15 cellular contexts compared by ENCODE assay signal in the genomic region with DNA sequence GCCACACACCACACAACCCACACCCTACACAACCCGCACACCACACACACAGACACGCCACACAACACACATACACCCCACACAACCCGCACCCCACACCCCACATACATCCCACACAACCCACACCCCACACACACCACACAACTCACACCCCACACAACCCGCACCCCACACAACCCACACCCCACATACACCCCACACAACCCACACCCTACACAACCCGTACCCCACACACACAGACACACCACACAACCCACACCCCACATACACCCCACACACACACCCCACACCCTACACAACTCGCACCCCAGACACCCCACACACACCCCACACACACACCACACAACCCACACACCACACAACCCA.
A peak's percentile ranks its signal among the peaks of the same experiment; 100 is the strongest.
DNase-seq lines count a peak whose midpoint lies in the region; ATAC-seq and TF ChIP-seq lines count a peak whose summit lies in the region.
"Had no signal": no experiment of that assay in that cellular context is flagged by ENCODE, and none has a peak within 500 bp of the region (broad histone marks: within the 10 kb centered on the region; RNA-seq: fewer than 3 reads in every experiment).

No MANE protein-coding gene starts in this region.

- H3K9me3 ChIP-seq in BLaER1 treated with 17β-estradiol and CSF1 and Interleukin-3, amounts not matched to agents 10 nM and 100 nM (replicated peaks in 1 of 11), result peaks cover 0 to 15% (median 5%) of the 10 kb centered on the region in 11 experiments; a peak in 12 of 22 replicates
- H3K9me3 ChIP-seq in HCT116 (ENCODE audit: control insufficient read depth in 1 of 2, insufficient read depth in 1 of 2, low read depth in 1 of 2, low read length in 2 of 2) (peaks cover 0 to 9% of the 10 kb centered on the region in 2 experiments; a peak in 2 of 4 replicates), neural cell (ENCODE audit: low read length) (no peaks in the 10 kb centered on the region), right atrium auricular region (no peaks in the 10 kb centered on the region)
- H3K9me3 ChIP-seq: suprapubic skin, vagina had no signal

- peaks cover 0 to 11% (median 0%) of the 10 kb centered on the region in 11 experiments; a peak in 3 of 22 replicates for H3K27me3 ChIP-seq in BLaER1 treated with 17β-estradiol and CSF1 and Interleukin-3, amounts not matched to agents 10 nM and 100 nM
- H3K27me3 ChIP-seq in HCT116 (ENCODE audit: insufficient read depth, low read length), result peaks cover 8% of the 10 kb centered on the region; the same call in 1 of the 2 replicates
- H3K27me3 ChIP-seq in neural cell (ENCODE audit: insufficient read depth, low read depth, low read length), result no peaks in the 10 kb centered on the region
- H3K27me3 ChIP-seq in right atrium auricular region, result no peaks in the 10 kb centered on the region
- H3K27me3 ChIP-seq: vagina had no signal

- peak overlapping the region in 9 of 11 experiments; percentile 54 to 83 (median 72); a peak in 16 of 22 replicates for H3K9ac ChIP-seq in BLaER1 treated with 17β-estradiol and CSF1 and Interleukin-3, amounts not matched to agents 10 nM and 100 nM
- H3K9ac ChIP-seq in HCT116 (ENCODE audit: low read length), result peak overlapping the region; percentile 0; the same call in 1 of the 2 replicates
- no peak overlapping the region for H3K9ac ChIP-seq in neural cell (ENCODE audit: low read length)

- peak overlapping the region in 9 of 11 experiments; percentile 66 to 98 (median 93); a peak in 19 of 22 replicates for H3K27ac ChIP-seq in BLaER1 treated with 17β-estradiol and CSF1 and Interleukin-3, amounts not matched to agents 10 nM and 100 nM
- peak overlapping the region; percentile 33; the same call in 1 of the 2 replicates for H3K27ac ChIP-seq in HCT116 (ENCODE audit: low read depth, low read length)
- H3K27ac ChIP-seq in neural cell (ENCODE audit: low read length), result peak overlapping the region; percentile 20
- no peak overlapping the region for H3K27ac ChIP-seq in right atrium auricular region
- H3K27ac ChIP-seq: brain microvascular endothelial cell, suprapubic skin, vagina had no signal

- no peaks in the 10 kb centered on the region for H3K9me3 Mint-ChIP-seq in central memory CD8-positive, alpha-beta T cell

- BruUV-seq in HCT116 (replicated peaks; lab: Mats Ljungman, UMichigan), result no TSS peak

- H3K27ac Mint-ChIP-seq in central memory CD8-positive, alpha-beta T cell (ENCODE audit: low read depth), result peak overlapping the region; percentile 48

- ATAC-seq in HCT116, result no peak
- no peak for ATAC-seq in central memory CD8-positive, alpha-beta T cell (replicated peaks; ENCODE audit: extremely low read depth, poor library complexity, severe bottlenecking)

- H3K4me1 Mint-ChIP-seq in central memory CD8-positive, alpha-beta T cell, result peaks cover 5% of the 10 kb centered on the region

- DNase-seq in HCT116 (ENCODE audit: low read depth, low spot score) (no peak), GM13977 (ENCODE audit: low spot score) (no peak), right atrium auricular region (ENCODE audit: low spot score) (no peak), NOMO-1 treated with DMSO at 0.1 percent for 48 hours (lab: John Stamatoyannopoulos, UW; ENCODE audit: unreplicated experiment) (no peak)
- no peak for DNase-seq in central memory CD8-positive, alpha-beta T cell (ENCODE audit: low spot score in 2 of 2)
- DNase-seq: activated CD4-positive, CD25-positive, alpha-beta regulatory T cell treated with anti-CD3 and anti-CD28 coated beads, Interleukin-2, amount 50 U/mL, for 72 hours; KG1; NCI-H1436 treated with DMSO at 0.1 percent for 48 hours; NCI-H510A treated with DMSO at 0.1 percent for 48 hours had no signal

- RAD21 ChIA-PET in HCT116 (lab: Charles Lee; ENCODE audit: low non-redundant PET in 1 of 2, low total read pairs in 2 of 2, uncharacterized antibody in 2 of 2, unreplicated experiment in 2 of 2), result no interaction called here

- peak overlapping the region in 10 of 11 experiments; percentile 25 to 83 (median 72); a peak in 18 of 22 replicates for H3K4me2 ChIP-seq in BLaER1 treated with 17β-estradiol and CSF1 and Interleukin-3, amounts not matched to agents 10 nM and 100 nM
- H3K4me2 ChIP-seq in HCT116 (ENCODE audit: low read length) (peak overlapping the region; percentile 44), neural cell (ENCODE audit: low read length) (no peak overlapping the region)

- no peaks in the 10 kb centered on the region for H3F3A ChIP-seq in neural cell (ENCODE audit: insufficient read depth, low read length, poor library complexity, severe bottlenecking)

- H3K36me3 ChIP-seq in BLaER1 treated with 17β-estradiol and CSF1 and Interleukin-3, amounts not matched to agents 10 nM and 100 nM, result no peaks in the 10 kb centered on the region
- H3K36me3 ChIP-seq in HCT116 (ENCODE audit: control insufficient read depth in 1 of 2, insufficient read depth in 2 of 2, low read length in 2 of 2), result no peaks in the 10 kb centered on the region
- H3K36me3 ChIP-seq in neural cell (ENCODE audit: insufficient read depth, low read length), result no peaks in the 10 kb centered on the region
- H3K36me3 ChIP-seq in right atrium auricular region, result no peaks in the 10 kb centered on the region
- H3K36me3 ChIP-seq: brain microvascular endothelial cell, suprapubic skin, vagina had no signal

- no peaks in the 10 kb centered on the region for H4K20me1 ChIP-seq in BLaER1 treated with 17β-estradiol and CSF1 and Interleukin-3, amounts not matched to agents 10 nM and 100 nM
- no peaks in the 10 kb centered on the region for H4K20me1 ChIP-seq in HCT116 (ENCODE audit: insufficient read depth)
- H4K20me1 ChIP-seq in neural cell (ENCODE audit: insufficient read depth), result no peaks in the 10 kb centered on the region

- POLR2A ChIA-PET in HCT116 (lab: Charles Lee), result no interaction called here

- in situ Hi-C loops in GM13977 (cut with MboI; ENCODE audit: low pct_unique_long_range_greater_than_20kb, low sequenced_read_pairs, unreplicated experiment), result no loop called here

- peaks cover 8% of the 10 kb centered on the region for H3K27me3 Mint-ChIP-seq in central memory CD8-positive, alpha-beta T cell

- no peaks in the 10 kb centered on the region for H3K79me2 ChIP-seq in HCT116 (ENCODE audit: insufficient read depth, low read length)
- no peaks in the 10 kb centered on the region for H3K79me2 ChIP-seq in neural cell (replicated peaks; ENCODE audit: insufficient read depth, low read length)

- TF ChIP-seq RAD21 in HCT116 (IDR thresholded peaks at IDR 0.05; ENCODE audit: low read depth) (no peak), neural cell (conservative IDR thresholded peaks at IDR 0.05) (no peak)

- peaks cover 2% of the 10 kb centered on the region for H3K36me3 Mint-ChIP-seq in central memory CD8-positive, alpha-beta T cell (ENCODE audit: insufficient read depth)
- H3K36me3 Mint-ChIP-seq: activated CD8-positive, alpha-beta memory T cell treated with anti-CD3 and anti-CD28 coated beads, Interleukin-2, amount 10 ng/mL, durations not matched to agents 7 days and 5 days had no signal

- H3K9me2 ChIP-seq in HCT116 (ENCODE audit: insufficient read depth) (no peaks in the 10 kb centered on the region), neural cell (ENCODE audit: insufficient read depth, low read length) (no peaks in the 10 kb centered on the region)

- no peak for TF ChIP-seq CTCF in HCT116 (IDR thresholded peaks at IDR 0.05 in 2 of 3, conservative IDR thresholded peaks at IDR 0.05 in 1 of 3; ENCODE audit: borderline replicate concordance in 1 of 3, insufficient read depth in 1 of 3, low read depth in 2 of 3, low read length in 2 of 3)
- TF ChIP-seq CTCF in neural cell (IDR thresholded peaks at IDR 0.05; ENCODE audit: poor library complexity, severe bottlenecking), result no peak
- TF ChIP-seq CTCF in GM13977 (IDR thresholded peaks at IDR 0.05; ENCODE audit: extremely low read depth, insufficient read depth, missing control alignments), result no peak
- no peak for TF ChIP-seq CTCF in right atrium auricular region (IDR thresholded peaks at IDR 0.05)

- H3K4me3 Mint-ChIP-seq in central memory CD8-positive, alpha-beta T cell, result peak overlapping the region; percentile 36
- H3K4me3 Mint-ChIP-seq: activated CD8-positive, alpha-beta memory T cell treated with anti-CD3 and anti-CD28 coated beads, Interleukin-2, amount 10 ng/mL, durations not matched to agents 7 days and 5 days had no signal

- TF ChIP-seq EP300 in neural cell (conservative IDR thresholded peaks at IDR 0.05; ENCODE audit: poor library complexity, severe bottlenecking), result no peak

- peaks cover 37 to 78% (median 65%) of the 10 kb centered on the region in 10 experiments for H3K4me1 ChIP-seq in BLaER1 treated with 17β-estradiol and CSF1 and Interleukin-3, amounts not matched to agents 10 nM and 100 nM
- H3K4me1 ChIP-seq in HCT116 (ENCODE audit: control insufficient read depth in 1 of 2, insufficient read depth in 2 of 2, low read length in 2 of 2) (peaks cover 9 to 41% of the 10 kb centered on the region in 2 experiments; a peak in 3 of 4 replicates), right atrium auricular region (no peaks in the 10 kb centered on the region)
- H3K4me1 ChIP-seq: vagina had no signal

- CTCF ChIA-PET in HCT116 (lab: Charles Lee), result interaction anchor here (0.7 kb wide), 1 partner anchor 12 kb away, joined by 3 read pairs; no protein-coding TSS in a partner anchor

- H2AFZ ChIP-seq in HCT116 (ENCODE audit: low read depth, low read length, poor library complexity, severe bottlenecking) (no peak overlapping the region), neural cell (ENCODE audit: low read depth, low read length) (no peak overlapping the region)

- H3K4me3 ChIP-seq in BLaER1 treated with 17β-estradiol and CSF1 and Interleukin-3, amounts not matched to agents 10 nM and 100 nM, result no peak overlapping the region
- peak overlapping the region in 1 of 2 experiments; percentile 34; a peak in 1 of 4 replicates for H3K4me3 ChIP-seq in HCT116 (replicated peaks in 1 of 2; ENCODE audit: low read depth in 1 of 2, low read length in 2 of 2)
- no peak overlapping the region for H3K4me3 ChIP-seq in neural cell (ENCODE audit: low read length)
- H3K4me3 ChIP-seq in right atrium auricular region, result no peak overlapping the region
- H3K4me3 ChIP-seq: suprapubic skin, vagina had no signal

- intact Hi-C loops in HCT116 (cut with micrococcal nuclease), result no loop called here

- no peak for TF ChIP-seq POLR2A in HCT116 (IDR thresholded peaks at IDR 0.05; ENCODE audit: borderline replicate concordance, extremely low read depth, insufficient read depth, insufficient read length)

TF ChIP-seq in HCT116, 20 proteins besides CTCF, POLR2A, EP300 and RAD21:
- TF ChIP-seq TCF7L2 (IDR thresholded peaks at IDR 0.05; ENCODE audit: borderline replicate concordance, extremely low read depth, insufficient read depth, insufficient read length), result no peak

Comparison
In these comparisons a context has a peak if more than half of its experiments do, and no peak if none do; other contexts are left out.
1. H3K27ac ChIP-seq: peak in BLaER1 treated with 17β-estradiol and CSF1 and Interleukin-3, amounts not matched to agents 10 nM and 100 nM (9 of 11), HCT116 (single experiment) and neural cell (single experiment); none in right atrium auricular region (0 of 2).